ENCODE assay signal across 8 cellular contexts in genomic region chr14:78836777-78837176, GRCh38.
DNase-seq lines count a peak whose midpoint lies in the region; ATAC-seq, FAIRE-seq and TF ChIP-seq lines count a peak whose summit lies in the region.

No MANE protein-coding gene starts in this region.

- in situ Hi-C loops in GM12878 (cut with MboI): loop anchor here (10.0 kb wide), 1 partner anchor 972 kb away; no protein-coding TSS in a partner anchor

- H3K9ac ChIP-seq in GM12878 (ENCODE audit: control insufficient read depth, insufficient read depth, low read length): no peak overlapping the region

- no peak for TF ChIP-seq EP300 in GM12878 (IDR thresholded peaks at IDR 0.05; ENCODE audit: borderline replicate concordance in 1 of 2, control insufficient read depth in 1 of 2, low read depth in 2 of 2, low read length in 2 of 2)

- no peak overlapping the region for H3K4me3 Mint-ChIP-seq in stimulated activated effector memory CD8-positive, alpha-beta T cell treated with anti-CD3 and anti-CD28 coated beads, Interleukin-12 subunit alpha, Interleukin-12 subunit beta, amount 100 ng/mL, for 72 hours

- H3K36me3 Mint-ChIP-seq in stimulated activated effector memory CD8-positive, alpha-beta T cell treated with anti-CD3 and anti-CD28 coated beads, Interleukin-12 subunit alpha, Interleukin-12 subunit beta, amount 100 ng/mL, for 72 hours: no peaks in the 10 kb centered on the region

- no peak overlapping the region for H3K4me2 ChIP-seq in GM12878 (ENCODE audit: control insufficient read depth, insufficient read depth)

- peak; percentile 73 for TF ChIP-seq RAD21 in GM12878 (IDR thresholded peaks at IDR 0.05; ENCODE audit: insufficient read depth, low read depth, low read length)

- FAIRE-seq in GM12878 (lab: Jason Lieb, UNC): peak; percentile 61

- H3K4me3 ChIP-seq in GM12878 (no peak overlapping the region), ascending aorta (no peak overlapping the region)

- TF ChIP-seq CTCF in GM12878 (IDR thresholded peaks at IDR 0.05 in 2 of 3, conservative IDR thresholded peaks at IDR 0.05 in 1 of 3; ENCODE audit: control insufficient read depth in 2 of 3, extremely low read depth in 1 of 3, insufficient read depth in 1 of 3, low read depth in 3 of 3, low read length in 3 of 3) (peak; percentile 51 to 67 (median 63)), ascending aorta (IDR thresholded peaks at IDR 0.05) (peak in 1 of 3 experiments; percentile 22)

- CTCF ChIA-PET in GM12878 (lab: Yijun Ruan, JAX): no interaction called here

- RAD21 ChIA-PET in GM12878 (lab: Charles Lee; ENCODE audit: unreplicated experiment): no interaction called here

- H3K4me1 ChIP-seq in GM12878 (ENCODE audit: control insufficient read depth, insufficient read depth, low read length) (no peaks in the 10 kb centered on the region), ascending aorta (no peaks in the 10 kb centered on the region)

- no peaks in the 10 kb centered on the region for H4K20me1 ChIP-seq in GM12878 (ENCODE audit: control insufficient read depth, insufficient read depth)

- no TSS peak for BruUV-seq in GM12878 (replicated peaks; lab: Mats Ljungman, UMichigan)

- no peak overlapping the region for H3K27ac Mint-ChIP-seq in stimulated activated effector memory CD8-positive, alpha-beta T cell treated with anti-CD3 and anti-CD28 coated beads, Interleukin-12 subunit alpha, Interleukin-12 subunit beta, amount 100 ng/mL, for 72 hours

- ATAC-seq in GM19025 (IDR thresholded peaks at IDR 0.05; ENCODE audit: low read depth, unreplicated experiment): peak; percentile 48
- ATAC-seq in GM12878: peak; percentile 91
- no peak for ATAC-seq in stimulated activated effector memory CD8-positive, alpha-beta T cell treated with anti-CD3 and anti-CD28 coated beads, Interleukin-12 subunit alpha, Interleukin-12 subunit beta, amount 100 ng/mL, for 72 hours

- intact Hi-C loops in GM12878 (cut with micrococcal nuclease; ENCODE audit: unreplicated experiment): loop anchor here (1.0 to 10.0 kb wide), 3 partner anchors 388 to 974 kb away; no protein-coding TSS in a partner anchor
- intact Hi-C loops in ascending aorta (cut with DNase I): no loop called here

- SMC1A ChIA-PET in GM12878 (lab: Charles Lee; ENCODE audit: uncharacterized antibody, unreplicated experiment): no interaction called here

- peak; percentile 81 for DNase-seq in COLO829 (ENCODE audit: low spot score)
- DNase-seq in HT-29 (ENCODE audit: low spot score): peak; percentile 61
- DNase-seq in NCI-H69 (lab: John Stamatoyannopoulos, UW): peak; percentile 95
- peak; percentile 17 for DNase-seq in GM12878 (ENCODE audit: low read depth, low spot score)
- DNase-seq in left kidney (ENCODE audit: low read depth, low spot score): peak; percentile 85
- no peak for DNase-seq in ascending aorta (ENCODE audit: low spot score in 2 of 2)
- no peak for DNase-seq in stimulated activated effector memory CD8-positive, alpha-beta T cell treated with anti-CD3 and anti-CD28 coated beads, Interleukin-12 subunit alpha, Interleukin-12 subunit beta, amount 100 ng/mL, for 72 hours (ENCODE audit: low spot score in 2 of 2)

- no peaks in the 10 kb centered on the region for H3K79me2 ChIP-seq in GM12878 (ENCODE audit: control insufficient read depth, insufficient read depth, low read length)

- H3K36me3 ChIP-seq in GM12878 (ENCODE audit: control insufficient read depth in 2 of 2, insufficient read depth in 2 of 2, low read length in 1 of 2) (no peaks in the 10 kb centered on the region), ascending aorta (no peaks in the 10 kb centered on the region)

- H3K27ac ChIP-seq in GM12878 (ENCODE audit: control insufficient read depth, insufficient read depth): no peak overlapping the region
- no peak overlapping the region for H3K27ac ChIP-seq in ascending aorta

- H3K9me3 ChIP-seq in GM12878 (replicated peaks; ENCODE audit: control insufficient read depth, insufficient read depth, low read length) (no peaks in the 10 kb centered on the region), ascending aorta (no peaks in the 10 kb centered on the region)

- no peaks in the 10 kb centered on the region for H3K4me1 Mint-ChIP-seq in stimulated activated effector memory CD8-positive, alpha-beta T cell treated with anti-CD3 and anti-CD28 coated beads, Interleukin-12 subunit alpha, Interleukin-12 subunit beta, amount 100 ng/mL, for 72 hours

- no peaks in the 10 kb centered on the region for H3K27me3 ChIP-seq in GM12878 (replicated peaks in 1 of 2; ENCODE audit: control insufficient read depth in 2 of 2, insufficient read depth in 2 of 2, low read length in 1 of 2)
- no peaks in the 10 kb centered on the region for H3K27me3 ChIP-seq in ascending aorta

- no peak overlapping the region for H2AFZ ChIP-seq in GM12878 (ENCODE audit: control insufficient read depth, low read depth, low read length)

- peaks cover 3% of the 10 kb centered on the region for H3K9me3 Mint-ChIP-seq in stimulated activated effector memory CD8-positive, alpha-beta T cell treated with anti-CD3 and anti-CD28 coated beads, Interleukin-12 subunit alpha, Interleukin-12 subunit beta, amount 100 ng/mL, for 72 hours

- 10% methylated on average over 4 of the region's 4 CpGs for WGBS in GM12878 (ENCODE audit: insufficient coverage, insufficient replicate concordance, low lambda C conversion rate, missing lambda C conversion rate)

- POLR2A ChIA-PET in GM12878 (lab: Charles Lee): no interaction called here

- TF ChIP-seq POLR2A in GM12878 (IDR thresholded peaks at IDR 0.05; ENCODE audit: low read depth, low read length): no peak

TF ChIP-seq in GM12878, 131 proteins besides CTCF, POLR2A, EP300 and RAD21 (continues in another document):
- TF ChIP-seq FOXK2 (IDR thresholded peaks at IDR 0.05) (no peak), ZNF24 (IDR thresholded peaks at IDR 0.05) (no peak), PAX5 (IDR thresholded peaks at IDR 0.05; ENCODE audit: borderline replicate concordance, low read depth, low read length) (no peak), YBX1 (IDR thresholded peaks at IDR 0.05) (no peak), CREM (IDR thresholded peaks at IDR 0.05; ENCODE audit: low read depth) (no peak), ZBTB40 (IDR thresholded peaks at IDR 0.05; ENCODE audit: borderline replicate concordance) (no peak), MEF2B (IDR thresholded peaks at IDR 0.05; ENCODE audit: partially characterized antibody, poor library complexity, severe bottlenecking) (no peak), SUPT20H (IDR thresholded peaks at IDR 0.05; ENCODE audit: borderline replicate concordance, control insufficient read depth, low read depth, low read length) (no peak), YY1 (IDR thresholded peaks at IDR 0.05; ENCODE audit: low read depth, low read length) (0 out of 2 replicates have a peak, but pooled peaks have one; percentile 11), SMC3 (IDR thresholded peaks at IDR 0.05; ENCODE audit: borderline replicate concordance, low read length) (peak; percentile 33; the same call in 1 of the 2 replicates)

Comparison
In these comparisons a context has a peak if more than half of its experiments do, and no peak if none do; other contexts are left out.
1. DNase-seq: peak in COLO829 (single experiment), HT-29 (single experiment), NCI-H69 (single experiment), GM12878 (single experiment) and left kidney (single experiment); none in ascending aorta (0 of 2) and stimulated activated effector memory CD8-positive, alpha-beta T cell treated with anti-CD3 and anti-CD28 coated beads, Interleukin-12 subunit alpha, Interleukin-12 subunit beta, amount 100 ng/mL, for 72 hours (0 of 2).